In the genomic region with DNA sequence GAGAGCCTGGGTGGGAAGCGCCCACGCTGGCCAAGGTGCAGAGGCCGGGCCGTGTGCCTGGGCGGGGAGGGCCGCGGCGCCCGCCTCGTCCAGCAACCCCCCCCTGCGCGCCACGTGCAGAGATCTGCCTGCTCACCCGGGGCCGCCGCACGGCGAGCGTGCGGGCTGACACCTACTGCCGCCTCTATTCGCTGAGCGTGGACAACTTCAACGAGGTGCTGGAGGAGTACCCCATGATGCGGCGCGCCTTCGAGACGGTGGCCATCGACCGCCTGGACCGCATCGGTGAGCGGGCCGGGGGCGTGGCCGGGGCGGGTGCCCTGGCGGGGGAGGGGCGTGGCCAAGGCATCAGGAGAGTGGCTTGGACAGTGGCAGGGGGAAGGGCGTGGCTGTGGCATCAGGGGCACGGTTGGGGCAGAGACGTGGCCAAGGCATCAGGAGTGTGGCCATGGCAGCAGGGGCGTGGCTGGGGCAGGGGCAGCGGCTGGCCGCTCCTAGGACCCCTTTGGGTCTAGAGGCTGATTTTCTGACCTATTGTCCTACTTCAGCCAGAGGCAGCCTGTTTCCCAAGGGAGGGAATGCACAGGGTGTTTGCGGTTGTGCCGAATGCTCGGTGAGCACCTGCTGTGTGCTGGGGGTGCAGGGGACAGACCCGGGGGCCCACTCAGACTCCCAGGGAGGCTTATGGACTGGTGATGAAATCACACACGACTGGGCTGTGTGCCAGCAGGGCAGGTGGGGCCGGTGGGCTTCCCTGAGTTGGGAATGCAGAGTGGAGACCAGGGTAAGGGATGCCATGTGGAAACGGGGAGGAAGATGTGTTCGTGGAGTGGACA, we compare ENCODE assay signal across 1 cellular context.
TF ChIP-seq lines count a peak whose summit lies in the region.

No MANE protein-coding gene starts in this region.

TF ChIP-seq in K562, 482 proteins besides CTCF, POLR2A, EP300 and RAD21:
- TF ChIP-seq, protein P1, sequence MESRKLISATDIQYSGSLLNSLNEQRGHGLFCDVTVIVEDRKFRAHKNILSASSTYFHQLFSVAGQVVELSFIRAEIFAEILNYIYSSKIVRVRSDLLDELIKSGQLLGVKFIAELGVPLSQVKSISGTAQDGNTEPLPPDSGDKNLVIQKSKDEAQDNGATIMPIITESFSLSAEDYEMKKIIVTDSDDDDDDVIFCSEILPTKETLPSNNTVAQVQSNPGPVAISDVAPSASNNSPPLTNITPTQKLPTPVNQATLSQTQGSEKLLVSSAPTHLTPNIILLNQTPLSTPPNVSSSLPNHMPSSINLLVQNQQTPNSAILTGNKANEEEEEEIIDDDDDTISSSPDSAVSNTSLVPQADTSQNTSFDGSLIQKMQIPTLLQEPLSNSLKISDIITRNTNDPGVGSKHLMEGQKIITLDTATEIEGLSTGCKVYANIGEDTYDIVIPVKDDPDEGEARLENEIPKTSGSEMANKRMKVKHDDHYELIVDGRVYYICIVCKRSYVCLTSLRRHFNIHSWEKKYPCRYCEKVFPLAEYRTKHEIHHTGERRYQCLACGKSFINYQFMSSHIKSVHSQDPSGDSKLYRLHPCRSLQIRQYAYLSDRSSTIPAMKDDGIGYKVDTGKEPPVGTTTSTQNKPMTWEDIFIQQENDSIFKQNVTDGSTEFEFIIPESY (CRISPR knock-in tag; IDR thresholded peaks at IDR 0.05) = peak; percentile 82; the same call in 1 of the 2 replicates
- TF ChIP-seq ZBED1 (IDR thresholded peaks at IDR 0.05) = no peak
- no peak for TF ChIP-seq ZNF699 (CRISPR knock-in tag; IDR thresholded peaks at IDR 0.05; ENCODE audit: insufficient replicate concordance)
- TF ChIP-seq BDP1 (IDR thresholded peaks at IDR 0.05; ENCODE audit: insufficient read depth, insufficient read length) = no peak
- no peak for TF ChIP-seq YY1 (IDR thresholded peaks at IDR 0.05; ENCODE audit: borderline replicate concordance in 1 of 3, control insufficient read depth in 1 of 3, extremely low read depth in 1 of 3, insufficient read depth in 3 of 3, insufficient read length in 1 of 3, insufficient replicate concordance in 2 of 3, low read depth in 1 of 3, low read length in 2 of 3)
